In genomic region chr22:38203855-38204497, GRCh38 we compare ENCODE assay signal across 8 cellular contexts. TPM values are rescaled to one million over a fixed set of nuclear protein-coding genes. Genes with fewer than 3 reads are reported as not detected.
DNase-seq lines count a peak whose midpoint lies in the region; ATAC-seq and TF ChIP-seq lines count a peak whose summit lies in the region.

No MANE protein-coding gene starts in this region.

- peak overlapping the region; percentile 96 for H3K27ac ChIP-seq in ACC112 (ENCODE audit: low read depth, low read length)
- no peak overlapping the region for H3K27ac ChIP-seq in HUES48 (ENCODE audit: low read depth, low read length)
- H3K27ac ChIP-seq in brain microvascular endothelial cell, result peak overlapping the region; percentile 99
- H3K27ac ChIP-seq in muscle layer of duodenum (ENCODE audit: low read length), result peak overlapping the region; percentile 78

- H3K4me3 ChIP-seq in ACC112 (ENCODE audit: low read depth, low read length), result peak overlapping the region; percentile 91
- 0 out of 2 replicates have a peak overlapping the region, but pooled peaks have one; percentile 4 for H3K4me3 ChIP-seq in HUES48 (ENCODE audit: low read depth, low read length)
- peak overlapping the region; percentile 81 for H3K4me3 ChIP-seq in brain microvascular endothelial cell (ENCODE audit: low read depth, low read length)
- H3K4me3 ChIP-seq in muscle layer of duodenum (ENCODE audit: low read depth in 1 of 2, low read length in 2 of 2), result peak overlapping the region; percentile 75 to 84

- TF ChIP-seq CTCF in brain microvascular endothelial cell (IDR thresholded peaks at IDR 0.05; ENCODE audit: low read depth, low read length, missing control alignments), result no peak

- H3K4me1 ChIP-seq in ACC112 (ENCODE audit: control insufficient read depth, insufficient read depth, low read length, unreplicated experiment), result peaks cover 16% of the 10 kb centered on the region
- H3K4me1 ChIP-seq in HUES48 (ENCODE audit: control insufficient read depth, insufficient read depth, low read length), result peaks cover 4% of the 10 kb centered on the region; the same call in 1 of the 2 replicates
- H3K4me1 ChIP-seq in muscle layer of duodenum (ENCODE audit: control insufficient read depth in 1 of 2, insufficient read depth in 2 of 2, low read length in 2 of 2), result peaks cover 13 to 20% of the 10 kb centered on the region in 2 donors

- no peaks in the 10 kb centered on the region for H3K27me3 ChIP-seq in ACC112 (ENCODE audit: insufficient read depth, low read length)
- H3K27me3 ChIP-seq in HUES48 (ENCODE audit: control insufficient read depth, insufficient read depth, low read length), result peaks cover 28% of the 10 kb centered on the region
- no peaks in the 10 kb centered on the region for H3K27me3 ChIP-seq in brain microvascular endothelial cell (replicated peaks)
- no peaks in the 10 kb centered on the region for H3K27me3 ChIP-seq in muscle layer of duodenum (ENCODE audit: low read depth, low read length)

- no peak overlapping the region for H2AFZ ChIP-seq in ACC112 (ENCODE audit: low read length, unreplicated experiment)

- in situ Hi-C loops in brain microvascular endothelial cell (cut with HindIII; ENCODE audit: low pct_ligation_motif_present, low sequenced_read_pairs), result no loop called here

- no peak for ATAC-seq in GM21515 (IDR thresholded peaks at IDR 0.05; ENCODE audit: unreplicated experiment)
- no peak for ATAC-seq in GM19463 (IDR thresholded peaks at IDR 0.05; ENCODE audit: unreplicated experiment)
- no peak for ATAC-seq in HG02885 (IDR thresholded peaks at IDR 0.05; ENCODE audit: poor library complexity, unreplicated experiment)

- no peak overlapping the region for H3K9ac ChIP-seq in HUES48 (ENCODE audit: low read depth, low read length)

- peaks cover 50% of the 10 kb centered on the region for H3K79me2 ChIP-seq in ACC112 (ENCODE audit: control insufficient read depth, insufficient read depth, low read length, unreplicated experiment)

- H3K9me3 ChIP-seq in HUES48 (ENCODE audit: control insufficient read depth, insufficient read depth, low read length), result no peaks in the 10 kb centered on the region
- no peaks in the 10 kb centered on the region for H3K9me3 ChIP-seq in muscle layer of duodenum (ENCODE audit: control insufficient read depth in 1 of 2, low read length in 2 of 2)

- peak; percentile 54 for DNase-seq in brain microvascular endothelial cell
- DNase-seq in occipital lobe (lab: John Stamatoyannopoulos, UW), result no peak

- H3K36me3 ChIP-seq in ACC112 (ENCODE audit: insufficient read depth, low read length) (no peaks in the 10 kb centered on the region), HUES48 (ENCODE audit: control insufficient read depth, insufficient read depth, low read length) (no peaks in the 10 kb centered on the region), brain microvascular endothelial cell (replicated peaks) (peaks cover 5% of the 10 kb centered on the region), muscle layer of duodenum (ENCODE audit: control insufficient read depth in 1 of 2, insufficient read depth in 2 of 2, low read length in 2 of 2) (peaks cover 0 to 3% of the 10 kb centered on the region in 2 donors)

RNA-seq across cellular contexts. Expression of gene MAFF, which starts 2.2 kb away (rescaled TPM):
- total RNA-seq in occipital lobe, result 3.1 TPM

RNA-seq across cellular contexts. Expression of gene PLA2G6, which starts 22.3 kb away (rescaled TPM):
- 15.8 TPM for total RNA-seq in occipital lobe

Comparison
In these comparisons a context has a peak if more than half of its experiments do, and no peak if none do; other contexts are left out.
1. H3K4me3 ChIP-seq: peak in every context shown above with its lines; median percentile 91 in ACC112; 81 in brain microvascular endothelial cell; 80 in muscle layer of duodenum; 4 in HUES48.